13 cellular contexts compared by ENCODE assay signal in genomic region chr16:3999890-4000325, GRCh38.
DNase-seq lines count a peak whose midpoint lies in the region; ATAC-seq and TF ChIP-seq lines count a peak whose summit lies in the region.
"Had no signal": no experiment of that assay in that cellular context is flagged by ENCODE, and none has a peak within 500 bp of the region (broad histone marks: within the 10 kb centered on the region; RNA-seq: fewer than 3 reads in every experiment).

No MANE protein-coding gene starts in this region.

- intact Hi-C loops in left lung (cut with DNase I): no loop called here
- intact Hi-C loops in vagina (cut with DNase I): no loop called here
- intact Hi-C loops in left colon (cut with DNase I, micrococcal nuclease): no loop called here

- H3K27me3 Mint-ChIP-seq in activated naive CD8-positive, alpha-beta T cell treated with anti-CD3 and anti-CD28 coated beads, Interleukin-2, amount 10 ng/mL, durations not matched to agents 7 days and 5 days: peaks cover 2% of the 10 kb centered on the region
- peaks cover 3% of the 10 kb centered on the region for H3K27me3 Mint-ChIP-seq in activated naive CD8-positive, alpha-beta T cell treated with anti-CD3 and anti-CD28 coated beads for 36 hours
- no peaks in the 10 kb centered on the region for H3K27me3 Mint-ChIP-seq in activated naive CD8-positive, alpha-beta T cell treated with anti-CD3 and anti-CD28 coated beads, Interleukin-2, amount 50 U/mL, for 24 hours

- H3K9me3 ChIP-seq in left lung (no peaks in the 10 kb centered on the region), vagina (no peaks in the 10 kb centered on the region)
- H3K9me3 ChIP-seq: BE2C had no signal

- ATAC-seq in activated naive CD8-positive, alpha-beta T cell treated with anti-CD3 and anti-CD28 coated beads, Interleukin-2, amount 10 ng/mL, durations not matched to agents 7 days and 5 days (ENCODE audit: low read depth): peak; percentile 58
- peak; percentile 33 for ATAC-seq in activated naive CD8-positive, alpha-beta T cell treated with anti-CD3 and anti-CD28 coated beads, Interleukin-2, amount 50 U/mL, for 24 hours
- ATAC-seq in left lung (peak; percentile 9), left colon (no peak)
- ATAC-seq: activated CD4-positive, CD25-positive, alpha-beta regulatory T cell treated with anti-CD3 and anti-CD28 coated beads, Interleukin-2, amount 50 U/mL, for 24 hours had no signal

- H3K4me3 ChIP-seq in left lung: no peak overlapping the region
- H3K4me3 ChIP-seq in vagina: no peak overlapping the region

- no peaks in the 10 kb centered on the region for H3K36me3 Mint-ChIP-seq in activated naive CD8-positive, alpha-beta T cell treated with anti-CD3 and anti-CD28 coated beads, Interleukin-2, amount 10 ng/mL, durations not matched to agents 7 days and 5 days
- H3K36me3 Mint-ChIP-seq in activated naive CD8-positive, alpha-beta T cell treated with anti-CD3 and anti-CD28 coated beads for 36 hours: no peaks in the 10 kb centered on the region
- no peaks in the 10 kb centered on the region for H3K36me3 Mint-ChIP-seq in activated naive CD8-positive, alpha-beta T cell treated with anti-CD3 and anti-CD28 coated beads, Interleukin-2, amount 50 U/mL, for 24 hours (ENCODE audit: low read depth)

- no peak for DNase-seq in activated naive CD8-positive, alpha-beta T cell treated with anti-CD3 and anti-CD28 coated beads, Interleukin-2, amount 10 ng/mL, durations not matched to agents 7 days and 5 days
- DNase-seq in activated naive CD8-positive, alpha-beta T cell treated with anti-CD3 and anti-CD28 coated beads for 36 hours: no peak
- DNase-seq in activated naive CD8-positive, alpha-beta T cell treated with anti-CD3 and anti-CD28 coated beads, Interleukin-2, amount 50 U/mL, for 24 hours: no peak
- DNase-seq in left lung (no peak), vagina (ENCODE audit: extremely low spot score in 2 of 2) (no peak), GOT3 (lab: John Stamatoyannopoulos, UW) (no peak), left colon (no peak)
- DNase-seq in activated CD8-positive, alpha-beta memory T cell treated with anti-CD3 and anti-CD28 coated beads, Interleukin-2, amount 50 U/mL, for 48 hours: no peak
- DNase-seq: BE2C; Kasumi-1; stimulated activated CD4-positive, alpha-beta T cell treated with anti-CD3 and anti-CD28 coated beads, Interleukin-2, amount 100 ng/mL, for 24 hours had no signal

- H3K4me1 Mint-ChIP-seq in activated naive CD8-positive, alpha-beta T cell treated with anti-CD3 and anti-CD28 coated beads, Interleukin-2, amount 10 ng/mL, durations not matched to agents 7 days and 5 days: peaks cover 13% of the 10 kb centered on the region
- peaks cover 14% of the 10 kb centered on the region for H3K4me1 Mint-ChIP-seq in activated naive CD8-positive, alpha-beta T cell treated with anti-CD3 and anti-CD28 coated beads for 36 hours
- H3K4me1 Mint-ChIP-seq in activated naive CD8-positive, alpha-beta T cell treated with anti-CD3 and anti-CD28 coated beads, Interleukin-2, amount 50 U/mL, for 24 hours: peaks cover 11% of the 10 kb centered on the region

- H3K36me3 ChIP-seq in left lung (no peaks in the 10 kb centered on the region), vagina (no peaks in the 10 kb centered on the region)
- H3K36me3 ChIP-seq: BE2C had no signal

- no peak for TF ChIP-seq POLR2A in vagina (IDR thresholded peaks at IDR 0.05)

- no peak for TF ChIP-seq CTCF in left lung (IDR thresholded peaks at IDR 0.05)
- TF ChIP-seq CTCF in vagina (IDR thresholded peaks at IDR 0.05): no peak

- H3K4me1 ChIP-seq in left lung (peaks cover 3% of the 10 kb centered on the region in 2 donors), vagina (peaks cover 7% of the 10 kb centered on the region)

- H3K27ac Mint-ChIP-seq in activated naive CD8-positive, alpha-beta T cell treated with anti-CD3 and anti-CD28 coated beads, Interleukin-2, amount 10 ng/mL, durations not matched to agents 7 days and 5 days: no peak overlapping the region
- no peak overlapping the region for H3K27ac Mint-ChIP-seq in activated naive CD8-positive, alpha-beta T cell treated with anti-CD3 and anti-CD28 coated beads for 36 hours
- H3K27ac Mint-ChIP-seq in activated naive CD8-positive, alpha-beta T cell treated with anti-CD3 and anti-CD28 coated beads, Interleukin-2, amount 50 U/mL, for 24 hours: no peak overlapping the region

- H3K27ac ChIP-seq in left lung: peak overlapping the region; percentile 41 to 69
- H3K27ac ChIP-seq in vagina: peak overlapping the region; percentile 70

- peak overlapping the region; percentile 55 for H3K4me3 Mint-ChIP-seq in activated naive CD8-positive, alpha-beta T cell treated with anti-CD3 and anti-CD28 coated beads, Interleukin-2, amount 10 ng/mL, durations not matched to agents 7 days and 5 days
- H3K4me3 Mint-ChIP-seq in activated naive CD8-positive, alpha-beta T cell treated with anti-CD3 and anti-CD28 coated beads for 36 hours: no peak overlapping the region
- no peak overlapping the region for H3K4me3 Mint-ChIP-seq in activated naive CD8-positive, alpha-beta T cell treated with anti-CD3 and anti-CD28 coated beads, Interleukin-2, amount 50 U/mL, for 24 hours
- H3K4me3 Mint-ChIP-seq: neural crest cell had no signal

- POLR2A ChIA-PET in activated naive CD8-positive, alpha-beta T cell treated with anti-CD3 and anti-CD28 coated beads, Interleukin-2, amount 10 ng/mL, durations not matched to agents 7 days and 5 days (lab: Charles Lee): no interaction called here

- H3K27me3 ChIP-seq in left lung (no peaks in the 10 kb centered on the region), vagina (no peaks in the 10 kb centered on the region)
- H3K27me3 ChIP-seq: BE2C had no signal

- H3K9me3 Mint-ChIP-seq in activated naive CD8-positive, alpha-beta T cell treated with anti-CD3 and anti-CD28 coated beads, Interleukin-2, amount 10 ng/mL, durations not matched to agents 7 days and 5 days: no peaks in the 10 kb centered on the region
- H3K9me3 Mint-ChIP-seq in activated naive CD8-positive, alpha-beta T cell treated with anti-CD3 and anti-CD28 coated beads for 36 hours: no peaks in the 10 kb centered on the region
- H3K9me3 Mint-ChIP-seq in activated naive CD8-positive, alpha-beta T cell treated with anti-CD3 and anti-CD28 coated beads, Interleukin-2, amount 50 U/mL, for 24 hours: no peaks in the 10 kb centered on the region
- H3K9me3 Mint-ChIP-seq: neural crest cell had no signal
